21 cellular contexts compared by ENCODE assay signal in genomic region chr17:2377659-2378058, GRCh38.
"Had no signal": no experiment of that assay in that cellular context is flagged by ENCODE, and none has a peak within 500 bp of the region (broad histone marks: within the 10 kb centered on the region; RNA-seq: fewer than 3 reads in every experiment).

No MANE protein-coding gene starts in this region.

- H3K27me3 ChIP-seq: esophagus muscularis mucosa, gastrocnemius medialis, neutrophil, tibial artery, upper lobe of left lung, uterus had no signal

- H3K4me1 ChIP-seq: uterus had no signal

- H3K27ac Mint-ChIP-seq: nephron progenitor cell had no signal

- H3K27ac ChIP-seq: epithelial cell of prostate, esophagus muscularis mucosa, gastrocnemius medialis, neutrophil, skin epidermis, tibial artery, upper lobe of left lung, uterus had no signal

- H3K9me3 ChIP-seq: esophagus muscularis mucosa, gastrocnemius medialis, neutrophil, tibial artery, upper lobe of left lung, uterus had no signal

- H3K36me3 ChIP-seq: uterus had no signal

- H3K27me3 Mint-ChIP-seq: effector memory CD8-positive, alpha-beta T cell; naive thymus-derived CD4-positive, alpha-beta T cell had no signal

- H3K4me3 Mint-ChIP-seq: effector memory CD8-positive, alpha-beta T cell; immature natural killer cell; naive thymus-derived CD4-positive, alpha-beta T cell; nephron progenitor cell had no signal

- H3K9me3 Mint-ChIP-seq: effector memory CD8-positive, alpha-beta T cell; immature natural killer cell; naive thymus-derived CD4-positive, alpha-beta T cell; nephron progenitor cell had no signal

- ATAC-seq: effector memory CD8-positive, alpha-beta T cell; gastrocnemius medialis; left cardiac atrium; left ventricle myocardium superior; naive thymus-derived CD4-positive, alpha-beta T cell; sciatic nerve; stimulated activated naive CD8-positive, alpha-beta T cell treated with anti-CD3 and anti-CD28 coated beads, Interleukin-15, Interleukin-2, amounts not matched to agents 100 U/mL and 50 U/mL, for 24 hours had no signal

- H3K4me3 ChIP-seq: esophagus muscularis mucosa, gastrocnemius medialis, lung, skin epidermis, tibial artery, upper lobe of left lung, uterus had no signal

- DNase-seq: cortex of kidney; effector memory CD8-positive, alpha-beta T cell; gastrocnemius medialis; glutamatergic neuron; immature natural killer cell; left cardiac atrium; left ventricle myocardium superior; mesendoderm; naive thymus-derived CD4-positive, alpha-beta T cell; nephron progenitor cell; stimulated activated CD4-positive, alpha-beta T cell treated with anti-CD3 and anti-CD28 coated beads, Interleukin-2, amount 100 ng/mL, for 24 hours; stimulated activated naive CD8-positive, alpha-beta T cell treated with anti-CD3 and anti-CD28 coated beads, Interleukin-15, Interleukin-2, amounts not matched to agents 100 U/mL and 50 U/mL, for 24 hours; tibial artery; uterus had no signal
